In the genomic region with DNA sequence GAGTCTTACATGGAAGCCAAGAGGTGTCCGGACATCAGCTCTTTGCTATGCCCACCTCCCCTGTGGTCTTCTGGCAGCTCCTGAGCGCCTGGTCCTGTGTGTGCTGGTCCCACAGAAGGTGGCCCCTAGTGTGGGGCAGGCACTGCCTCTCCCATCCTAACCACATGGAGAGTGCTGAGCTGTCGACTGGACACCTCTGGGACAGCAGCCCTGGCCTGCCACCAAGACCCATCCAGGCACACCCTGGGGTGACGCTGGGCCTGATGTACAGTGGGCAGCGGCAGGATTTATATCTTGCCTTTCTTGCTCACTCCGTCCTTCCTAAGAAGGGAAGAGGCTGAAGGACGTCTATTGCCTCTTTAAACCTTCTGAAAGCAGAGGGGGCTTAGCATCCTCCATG, we compare ENCODE assay signal across 28 cellular contexts.
"Had no signal": no experiment of that assay in that cellular context is flagged by ENCODE, and none has a peak within 500 bp of the region (broad histone marks: within the 10 kb centered on the region; RNA-seq: fewer than 3 reads in every experiment).

No MANE protein-coding gene starts in this region.

- H3K36me3 Mint-ChIP-seq: activated CD4-positive, alpha-beta memory T cell treated with anti-CD3 and anti-CD28 coated beads for 36 hours; activated naive CD8-positive, alpha-beta T cell had no signal

- H3K4me3 Mint-ChIP-seq: activated B cell treated with CpG ODN at 0.5 μM for 24 hours; activated CD4-positive, alpha-beta memory T cell treated with anti-CD3 and anti-CD28 coated beads for 36 hours; activated CD4-positive, alpha-beta T cell treated with anti-CD3 and anti-CD28 coated beads, Interleukin-2, amount 10 ng/mL, durations not matched to agents 24 days and 14 days; activated naive CD8-positive, alpha-beta T cell; activated T-cell treated with anti-CD3 and anti-CD28 coated beads, Interleukin-2, amount 50 U/mL, for 24 hours; activated T-cell treated with anti-CD3 and anti-CD28 coated beads, Interleukin-2, amount 50 U/mL, for 72 hours; effector memory CD8-positive, alpha-beta T cell; T-helper 17 cell; T-helper 2 cell treated with Interferon-gamma antibody and Interleukin-4, amounts not matched to agents 5 μg/mL and 100 μg/mL, for 36 hours had no signal

- FAIRE-seq: colon had no signal

- H3K27me3 ChIP-seq: adrenal gland, body of pancreas, foreskin keratinocyte, gastrocnemius medialis had no signal

- ATAC-seq: activated CD4-positive, CD25-positive, alpha-beta regulatory T cell treated with anti-CD3 and anti-CD28 coated beads, Interleukin-2, amount 50 U/mL, for 24 hours; activated T-cell treated with anti-CD3 and anti-CD28 coated beads, Interleukin-2, amount 50 U/mL, for 72 hours; body of pancreas; effector memory CD8-positive, alpha-beta T cell; foreskin keratinocyte; gastrocnemius medialis; T-helper 17 cell had no signal

- H3K9me3 ChIP-seq: adrenal gland, body of pancreas, esophagus muscularis mucosa, gastrocnemius medialis had no signal

- DNase-seq: activated B cell treated with CpG ODN at 0.5 μM for 24 hours; activated CD4-positive, alpha-beta memory T cell treated with anti-CD3 and anti-CD28 coated beads for 36 hours; activated CD4-positive, alpha-beta T cell treated with anti-CD3 and anti-CD28 coated beads, Interleukin-2, amount 10 ng/mL, durations not matched to agents 24 days and 14 days; activated CD8-positive, alpha-beta memory T cell treated with anti-CD3 and anti-CD28 coated beads, Interleukin-2, amount 50 U/mL, for 48 hours; activated gamma-delta T cell; activated naive CD4-positive, alpha-beta T cell; activated naive CD4-positive, alpha-beta T cell treated with anti-CD3 and anti-CD28 coated beads, Interleukin-2, amount 50 U/mL, for 16 hours; activated T-cell treated with anti-CD3 and anti-CD28 coated beads for 4 hours; activated T-cell treated with anti-CD3 and anti-CD28 coated beads, Interleukin-2, amount 50 U/mL, for 24 hours; activated T-cell treated with anti-CD3 and anti-CD28 coated beads, Interleukin-2, amount 50 U/mL, for 72 hours; adrenal gland; amygdala; body of pancreas; caudate nucleus; cortex of kidney; effector CD4-positive, alpha-beta T cell; effector memory CD8-positive, alpha-beta T cell; foreskin keratinocyte; gastrocnemius medialis; T-helper 1 cell; T-helper 17 cell; T1000; WERI-Rb-1 had no signal

- H3K36me3 ChIP-seq: adrenal gland, gastrocnemius medialis, WERI-Rb-1 had no signal

- H3K27ac Mint-ChIP-seq: activated B cell treated with CpG ODN at 0.5 μM for 24 hours; activated CD4-positive, alpha-beta memory T cell treated with anti-CD3 and anti-CD28 coated beads for 36 hours; activated CD4-positive, alpha-beta T cell treated with anti-CD3 and anti-CD28 coated beads, Interleukin-2, amount 10 ng/mL, durations not matched to agents 24 days and 14 days; activated naive CD8-positive, alpha-beta T cell; activated T-cell treated with anti-CD3 and anti-CD28 coated beads, Interleukin-2, amount 50 U/mL, for 24 hours; activated T-cell treated with anti-CD3 and anti-CD28 coated beads, Interleukin-2, amount 50 U/mL, for 72 hours; effector memory CD8-positive, alpha-beta T cell; T-helper 17 cell; T-helper 2 cell treated with Interferon-gamma antibody and Interleukin-4, amounts not matched to agents 5 μg/mL and 100 μg/mL, for 36 hours had no signal

- H3K9me3 Mint-ChIP-seq: activated B cell treated with CpG ODN at 0.5 μM for 24 hours; activated CD4-positive, alpha-beta memory T cell treated with anti-CD3 and anti-CD28 coated beads for 36 hours; activated CD4-positive, alpha-beta T cell treated with anti-CD3 and anti-CD28 coated beads, Interleukin-2, amount 10 ng/mL, durations not matched to agents 24 days and 14 days; activated T-cell treated with anti-CD3 and anti-CD28 coated beads, Interleukin-2, amount 50 U/mL, for 24 hours; activated T-cell treated with anti-CD3 and anti-CD28 coated beads, Interleukin-2, amount 50 U/mL, for 72 hours; effector memory CD8-positive, alpha-beta T cell; T-helper 2 cell treated with Interferon-gamma antibody and Interleukin-4, amounts not matched to agents 5 μg/mL and 100 μg/mL, for 36 hours had no signal

- H3K4me3 ChIP-seq: adrenal gland, body of pancreas, esophagus muscularis mucosa, gastrocnemius medialis had no signal

- H3K27me3 Mint-ChIP-seq: activated CD4-positive, alpha-beta T cell treated with anti-CD3 and anti-CD28 coated beads, Interleukin-2, amount 10 ng/mL, durations not matched to agents 24 days and 14 days; activated naive CD8-positive, alpha-beta T cell; activated T-cell treated with anti-CD3 and anti-CD28 coated beads, Interleukin-2, amount 50 U/mL, for 24 hours had no signal

- H3K4me1 Mint-ChIP-seq: activated B cell treated with CpG ODN at 0.5 μM for 24 hours; activated CD4-positive, alpha-beta T cell treated with anti-CD3 and anti-CD28 coated beads, Interleukin-2, amount 10 ng/mL, durations not matched to agents 24 days and 14 days; T-helper 17 cell had no signal

- H3K4me1 ChIP-seq: adrenal gland, body of pancreas, foreskin keratinocyte, gastrocnemius medialis had no signal

- H3K27ac ChIP-seq: adrenal gland, body of pancreas, esophagus muscularis mucosa, foreskin keratinocyte, gastrocnemius medialis, WERI-Rb-1 had no signal
